21 cellular contexts compared by ENCODE assay signal in genomic region chr17:67456889-67457288, GRCh38.
A peak's percentile ranks its signal among the peaks of the same experiment; 100 is the strongest.
DNase-seq lines count a peak whose midpoint lies in the region; ATAC-seq and TF ChIP-seq lines count a peak whose summit lies in the region.
"Had no signal": no experiment of that assay in that cellular context is flagged by ENCODE, and none has a peak within 500 bp of the region (broad histone marks: within the 10 kb centered on the region; RNA-seq: fewer than 3 reads in every experiment).

No MANE protein-coding gene starts in this region.

- H3K27me3 ChIP-seq in upper lobe of right lung = no peaks in the 10 kb centered on the region
- H3K27me3 ChIP-seq: upper lobe of left lung had no signal

- H3K27ac Mint-ChIP-seq in stimulated activated naive CD8-positive, alpha-beta T cell treated with anti-CD3 and anti-CD28 coated beads, Interleukin-15, Interleukin-2, amounts not matched to agents 100 ng/mL and 50 ng/mL, for 24 hours = peak overlapping the region; percentile 72
- H3K27ac Mint-ChIP-seq in T-helper 17 cell = peak overlapping the region; percentile 82
- peak overlapping the region; percentile 82 to 86 for H3K27ac Mint-ChIP-seq in effector memory CD8-positive, alpha-beta T cell
- H3K27ac Mint-ChIP-seq: brain, memory B cell had no signal

- no peaks in the 10 kb centered on the region for H3K27me3 Mint-ChIP-seq in stimulated activated naive CD8-positive, alpha-beta T cell treated with anti-CD3 and anti-CD28 coated beads, Interleukin-15, Interleukin-2, amounts not matched to agents 100 ng/mL and 50 ng/mL, for 24 hours
- H3K27me3 Mint-ChIP-seq in T-helper 17 cell = no peaks in the 10 kb centered on the region
- H3K27me3 Mint-ChIP-seq in effector memory CD8-positive, alpha-beta T cell = no peaks in the 10 kb centered on the region
- H3K27me3 Mint-ChIP-seq: memory B cell had no signal

- H3K4me1 ChIP-seq in upper lobe of right lung = no peaks in the 10 kb centered on the region
- H3K4me1 ChIP-seq: upper lobe of left lung had no signal

- peaks cover 30% of the 10 kb centered on the region for H3K36me3 Mint-ChIP-seq in stimulated activated naive CD8-positive, alpha-beta T cell treated with anti-CD3 and anti-CD28 coated beads, Interleukin-15, Interleukin-2, amounts not matched to agents 100 ng/mL and 50 ng/mL, for 24 hours (ENCODE audit: low read depth)
- H3K36me3 Mint-ChIP-seq in T-helper 17 cell (ENCODE audit: low read depth) = peaks cover 4% of the 10 kb centered on the region
- peaks cover 10% of the 10 kb centered on the region for H3K36me3 Mint-ChIP-seq in effector memory CD8-positive, alpha-beta T cell (ENCODE audit: insufficient read depth)

- no peaks in the 10 kb centered on the region for H3K36me3 ChIP-seq in upper lobe of right lung
- H3K36me3 ChIP-seq: upper lobe of left lung had no signal

- no peak overlapping the region for H3K27ac ChIP-seq in upper lobe of right lung
- H3K27ac ChIP-seq: GM23248, upper lobe of left lung had no signal

- peaks cover 11% of the 10 kb centered on the region for H3K9me3 Mint-ChIP-seq in stimulated activated naive CD8-positive, alpha-beta T cell treated with anti-CD3 and anti-CD28 coated beads, Interleukin-15, Interleukin-2, amounts not matched to agents 100 ng/mL and 50 ng/mL, for 24 hours
- H3K9me3 Mint-ChIP-seq in effector memory CD8-positive, alpha-beta T cell = peaks cover 4 to 9% of the 10 kb centered on the region in 2 donors

- no peak for DNase-seq in stimulated activated naive CD8-positive, alpha-beta T cell treated with anti-CD3 and anti-CD28 coated beads, Interleukin-15, Interleukin-2, amounts not matched to agents 100 U/mL and 50 U/mL, for 24 hours
- no peak for DNase-seq in T-helper 17 cell
- DNase-seq in effector memory CD8-positive, alpha-beta T cell = no peak
- peak; percentile 17 for DNase-seq in upper lobe of right lung
- no peak for DNase-seq in NCI-H1694 treated with DMSO at 0.1 percent for 48 hours (lab: John Stamatoyannopoulos, UW)
- no peak for DNase-seq in foreskin fibroblast
- no peak for DNase-seq in NCI-H146 (lab: John Stamatoyannopoulos, UW)
- DNase-seq: activated CD4-positive, alpha-beta T cell treated with anti-CD3 and anti-CD28 coated beads, Interleukin-2, amount 50 U/mL, for 1 hour; DMS53; GM23248; Kasumi-1; left colon; NCI-H1930; NCI-H69; occipital lobe; stimulated activated CD8-positive, alpha-beta memory T cell treated with anti-CD3 and anti-CD28 coated beads, Interleukin-4, amount 100 ng/mL, for 48 hours; substantia nigra; upper lobe of left lung had no signal

- ATAC-seq in stimulated activated naive CD8-positive, alpha-beta T cell treated with anti-CD3 and anti-CD28 coated beads, Interleukin-15, Interleukin-2, amounts not matched to agents 100 U/mL and 50 U/mL, for 24 hours = no peak
- ATAC-seq in T-helper 17 cell = no peak
- no peak for ATAC-seq in effector memory CD8-positive, alpha-beta T cell (replicated peaks)
- no peak for ATAC-seq in upper lobe of right lung
- ATAC-seq: left colon had no signal

- no peak overlapping the region for H3K4me3 ChIP-seq in upper lobe of right lung
- no peak overlapping the region for H3K4me3 ChIP-seq in foreskin fibroblast (ENCODE audit: low read depth in 1 of 2, low read length in 2 of 2)
- H3K4me3 ChIP-seq: GM23248, upper lobe of left lung had no signal

- peaks cover 77% of the 10 kb centered on the region for H3K4me1 Mint-ChIP-seq in stimulated activated naive CD8-positive, alpha-beta T cell treated with anti-CD3 and anti-CD28 coated beads, Interleukin-15, Interleukin-2, amounts not matched to agents 100 ng/mL and 50 ng/mL, for 24 hours (ENCODE audit: low read depth)
- peaks cover 41% of the 10 kb centered on the region for H3K4me1 Mint-ChIP-seq in T-helper 17 cell
- peaks cover 51 to 87% of the 10 kb centered on the region in 2 donors for H3K4me1 Mint-ChIP-seq in effector memory CD8-positive, alpha-beta T cell (ENCODE audit: low read depth in 2 of 2)

- H3K4me3 Mint-ChIP-seq in stimulated activated naive CD8-positive, alpha-beta T cell treated with anti-CD3 and anti-CD28 coated beads, Interleukin-15, Interleukin-2, amounts not matched to agents 100 ng/mL and 50 ng/mL, for 24 hours = no peak overlapping the region
- no peak overlapping the region for H3K4me3 Mint-ChIP-seq in T-helper 17 cell
- peak overlapping the region; percentile 47 to 52 for H3K4me3 Mint-ChIP-seq in effector memory CD8-positive, alpha-beta T cell
- H3K4me3 Mint-ChIP-seq: brain, memory B cell had no signal

- TF ChIP-seq CTCF in upper lobe of right lung (IDR thresholded peaks at IDR 0.05) = no peak
- no peak for TF ChIP-seq CTCF in foreskin fibroblast (IDR thresholded peaks at IDR 0.05; ENCODE audit: low read depth, low read length)

- no peaks in the 10 kb centered on the region for H3K9me3 ChIP-seq in T-helper 17 cell (ENCODE audit: control insufficient read depth, low read length, poor library complexity, severe bottlenecking)
- H3K9me3 ChIP-seq in upper lobe of right lung = peaks cover 7% of the 10 kb centered on the region

- intact Hi-C loops in upper lobe of right lung (cut with DNase I) = no loop called here

Comparison
In these comparisons a context has a peak if more than half of its experiments do, and no peak if none do; other contexts are left out.
1. H3K4me3 Mint-ChIP-seq: peak in effector memory CD8-positive, alpha-beta T cell (2 of 2); none in stimulated activated naive CD8-positive, alpha-beta T cell treated with anti-CD3 and anti-CD28 coated beads, Interleukin-15, Interleukin-2, amounts not matched to agents 100 ng/mL and 50 ng/mL, for 24 hours (single experiment) and T-helper 17 cell (single experiment).
2. Peak in every context shown above with its lines, with median percentiles within 50 percentile points of each other: H3K27ac Mint-ChIP-seq.